Comparison of ENCODE assay signal across 22 cellular contexts in the genomic region with DNA sequence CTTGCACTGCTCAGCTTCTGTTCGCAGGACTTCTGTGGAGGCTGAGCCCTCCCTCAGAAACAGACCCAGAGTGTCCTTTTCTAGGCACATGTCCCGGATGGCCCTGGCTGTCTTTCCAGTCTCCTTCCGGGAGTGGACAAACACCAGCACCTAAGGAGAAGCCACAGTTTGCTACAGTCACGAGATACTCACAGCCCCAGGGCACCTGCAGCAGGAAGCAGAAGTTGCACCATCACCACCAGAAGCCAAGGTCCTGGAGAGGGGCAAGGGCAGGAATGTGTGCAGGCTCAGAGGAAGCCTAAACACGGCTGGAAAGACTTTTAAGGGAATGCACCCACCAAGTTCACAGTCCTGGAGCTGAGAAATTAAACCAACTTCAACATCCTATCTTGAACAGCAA.
"Had no signal": no experiment of that assay in that cellular context is flagged by ENCODE, and none has a peak within 500 bp of the region (broad histone marks: within the 10 kb centered on the region; RNA-seq: fewer than 3 reads in every experiment).

No MANE protein-coding gene starts in this region.

- H3K4me1 ChIP-seq: breast epithelium had no signal

- H3K4me2 ChIP-seq: SK-N-SH had no signal

- H3K9me3 ChIP-seq: breast epithelium, SK-N-SH had no signal

- DNase-seq: activated CD4-positive, alpha-beta memory T cell treated with anti-CD3 and anti-CD28 coated beads for 36 hours; activated CD4-positive, alpha-beta T cell treated with anti-CD3 and anti-CD28 coated beads, Interleukin-2, amount 10 ng/mL, durations not matched to agents 7 days and 5 days; activated CD4-positive, CD25-positive, alpha-beta regulatory T cell; activated CD8-positive, alpha-beta memory T cell treated with anti-CD3 and anti-CD28 coated beads for 24 hours; activated T-cell treated with anti-CD3 and anti-CD28 coated beads, Interleukin-2, amount 50 U/mL, for 72 hours; aorta; caudate nucleus; KG1; NCI-H1092 treated with DMSO at 0.1 percent for 48 hours; NCI-H1436; NCI-H1694 treated with DMSO at 0.1 percent for 48 hours; NCI-H2029 treated with DMSO at 0.1 percent for 48 hours; NCI-H345; NCI-H510A; NCI-H526 treated with DMSO at 0.1 percent for 48 hours; NCI-H82; RPMI8226; SK-N-SH; T-helper 1 cell had no signal

- H3K27ac ChIP-seq: breast epithelium, VCaP had no signal

- ATAC-seq: activated T-cell treated with anti-CD3 and anti-CD28 coated beads, Interleukin-2, amount 50 U/mL, for 72 hours; Right ventricle myocardium inferior had no signal

- H3K4me3 ChIP-seq: breast epithelium had no signal

- H3K9ac ChIP-seq: SK-N-SH had no signal

- H3K27me3 ChIP-seq: breast epithelium had no signal
